ENCODE assay signal across 23 cellular contexts in genomic region chr3:159488657-159489056, GRCh38.
A peak's percentile ranks its signal among the peaks of the same experiment; 100 is the strongest.
DNase-seq lines count a peak whose midpoint lies in the region; ATAC-seq and TF ChIP-seq lines count a peak whose summit lies in the region.
"Had no signal": no experiment of that assay in that cellular context is flagged by ENCODE, and none has a peak within 500 bp of the region (broad histone marks: within the 10 kb centered on the region; RNA-seq: fewer than 3 reads in every experiment).

No MANE protein-coding gene starts in this region.

- H3K4ac ChIP-seq in H9 (ENCODE audit: low read depth, low read length) = no peak overlapping the region

- H2BK20ac ChIP-seq in H9 (ENCODE audit: low read depth, low read length, poor library complexity, severe bottlenecking) = no peak overlapping the region

- H2AK5ac ChIP-seq in H9 (ENCODE audit: insufficient read length, low read length) = no peak overlapping the region

- H2BK120ac ChIP-seq in H9 (ENCODE audit: low read depth, low read length, poor library complexity, severe bottlenecking) = no peak overlapping the region

- no peak overlapping the region for H3K14ac ChIP-seq in H9 (ENCODE audit: insufficient read depth, low read length)

- H2BK5ac ChIP-seq in H9 (ENCODE audit: insufficient read length, low read length) = no peak overlapping the region

- H3K36me3 Mint-ChIP-seq in H9 (ENCODE audit: insufficient read depth in 1 of 3, low read depth in 3 of 3) (peaks cover 5 to 12% (median 8%) of the 10 kb centered on the region in 3 experiments; a peak in 6 of 7 replicates), GM23338 (ENCODE audit: low read depth) (peaks cover 17% of the 10 kb centered on the region)
- no peaks in the 10 kb centered on the region for H3K36me3 Mint-ChIP-seq in activated CD4-positive, alpha-beta T cell treated with anti-CD3 and anti-CD28 coated beads, Interleukin-2, amount 10 ng/mL, durations not matched to agents 24 days and 14 days (ENCODE audit: low read depth)
- H3K36me3 Mint-ChIP-seq: CD14-positive monocyte; CD8-positive, alpha-beta memory T cell had no signal

- H4K20me1 ChIP-seq in H9 (ENCODE audit: control insufficient read depth, insufficient read depth, insufficient read length) = no peaks in the 10 kb centered on the region
- no peaks in the 10 kb centered on the region for H4K20me1 ChIP-seq in GM23338 (replicated peaks; ENCODE audit: insufficient read depth)
- H4K20me1 ChIP-seq: BLaER1 treated with 17β-estradiol and CSF1 and Interleukin-3, amounts not matched to agents 10 nM and 100 nM had no signal

- H3K56ac ChIP-seq in H9 (ENCODE audit: insufficient read length, low read depth, low read length) = no peak overlapping the region

- H3K23me2 ChIP-seq in H9 (ENCODE audit: insufficient read length, low read depth, low read length, poor library complexity, severe bottlenecking) = no peaks in the 10 kb centered on the region

- no peak for TF ChIP-seq CTCF in H9 (conservative IDR thresholded peaks at IDR 0.05)
- no peak for TF ChIP-seq CTCF in GM23338 (conservative IDR thresholded peaks at IDR 0.05; ENCODE audit: low read depth in 2 of 2)

- H2BK12ac ChIP-seq in H9 (ENCODE audit: insufficient read length, low read depth, low read length) = no peak overlapping the region

- H3K4me2 ChIP-seq in H9 (ENCODE audit: insufficient read depth, insufficient read length, low read length) (no peak overlapping the region), GM23338 (no peak overlapping the region)
- H3K4me2 ChIP-seq: A549; BLaER1 treated with 17β-estradiol and CSF1 and Interleukin-3, amounts not matched to agents 10 nM and 100 nM had no signal

- no peaks in the 10 kb centered on the region for H3K79me2 ChIP-seq in H9 (ENCODE audit: insufficient read depth, low read length)
- H3K79me2 ChIP-seq in GM23338 (replicated peaks; ENCODE audit: insufficient read depth) = no peaks in the 10 kb centered on the region

- ATAC-seq in SK-N-SH treated with all-trans-retinoic acid at 6 μM for 48 hours (no peak), GM23338 (no peak)
- ATAC-seq: A549 had no signal

- H3K27me3 ChIP-seq in H9 (ENCODE audit: insufficient read depth, low read length) (no peaks in the 10 kb centered on the region), GM23338 (ENCODE audit: insufficient read depth) (no peaks in the 10 kb centered on the region)
- H3K27me3 ChIP-seq: BE2C; BLaER1 treated with 17β-estradiol and CSF1 and Interleukin-3, amounts not matched to agents 10 nM and 100 nM had no signal

- H3K36me3 ChIP-seq in GM23338 (ENCODE audit: insufficient read depth) = no peaks in the 10 kb centered on the region; the same call in 1 of the 2 replicates
- H3K36me3 ChIP-seq: BE2C; BLaER1 treated with 17β-estradiol and CSF1 and Interleukin-3, amounts not matched to agents 10 nM and 100 nM; HAP-1 had no signal

- H3K9ac ChIP-seq in H9 (ENCODE audit: extremely low read depth, insufficient read length, low read length) = no peak overlapping the region
- H3K9ac ChIP-seq: BLaER1 treated with 17β-estradiol and CSF1 and Interleukin-3, amounts not matched to agents 10 nM and 100 nM; GM23248 had no signal

- H3K9me3 Mint-ChIP-seq in H9 = peaks cover 9 to 13% of the 10 kb centered on the region in 2 experiments
- no peaks in the 10 kb centered on the region for H3K9me3 Mint-ChIP-seq in activated CD4-positive, alpha-beta T cell treated with anti-CD3 and anti-CD28 coated beads, Interleukin-2, amount 10 ng/mL, durations not matched to agents 24 days and 14 days
- peaks cover 19% of the 10 kb centered on the region for H3K9me3 Mint-ChIP-seq in GM23338

- no peaks in the 10 kb centered on the region for H3K27me3 Mint-ChIP-seq in H9 (ENCODE audit: low read depth)
- H3K27me3 Mint-ChIP-seq in activated CD4-positive, alpha-beta T cell treated with anti-CD3 and anti-CD28 coated beads, Interleukin-2, amount 10 ng/mL, durations not matched to agents 24 days and 14 days = no peaks in the 10 kb centered on the region
- no peaks in the 10 kb centered on the region for H3K27me3 Mint-ChIP-seq in GM23338 (ENCODE audit: insufficient read depth, low read depth, poor library complexity)
- H3K27me3 Mint-ChIP-seq: CD4-positive, alpha-beta T cell had no signal

- H2BK15ac ChIP-seq in H9 (ENCODE audit: low read depth, low read length) = peak overlapping the region; percentile 24; the same call in 1 of the 2 replicates

- peaks cover 2 to 3% of the 10 kb centered on the region in 2 experiments; a peak in 1 of 4 replicates for H3K4me1 Mint-ChIP-seq in H9
- no peaks in the 10 kb centered on the region for H3K4me1 Mint-ChIP-seq in activated CD4-positive, alpha-beta T cell treated with anti-CD3 and anti-CD28 coated beads, Interleukin-2, amount 10 ng/mL, durations not matched to agents 24 days and 14 days
- H3K4me1 Mint-ChIP-seq in GM23338 = peaks cover 3% of the 10 kb centered on the region; the same call in 2 of the 3 replicates
- H3K4me1 Mint-ChIP-seq: CD14-positive monocyte; CD8-positive, alpha-beta memory T cell had no signal

- no CpG with 5 or more reads among the region's 3 CpGs for WGBS in H9 (ENCODE audit: extremely low coverage, insufficient read length, low lambda C conversion rate)

- no peaks in the 10 kb centered on the region for H3K4me1 ChIP-seq in H9 (ENCODE audit: insufficient read depth, low read length)
- H3K4me1 ChIP-seq in GM23338 (ENCODE audit: insufficient read depth) = peaks cover 4% of the 10 kb centered on the region; the same call in 1 of the 2 replicates
- H3K4me1 ChIP-seq: A549; BE2C; BLaER1 treated with 17β-estradiol and CSF1 and Interleukin-3, amounts not matched to agents 10 nM and 100 nM; HAP-1 had no signal

- DNase-seq in DMS 273 (lab: John Stamatoyannopoulos, UW; ENCODE audit: unreplicated experiment) (peak; percentile 86), H9 (no peak), NCI-H82 (lab: John Stamatoyannopoulos, UW) (peak; percentile 85), COR-L47 (lab: John Stamatoyannopoulos, UW) (no peak), GM23338 (ENCODE audit: low spot score) (no peak), GM03348 (ENCODE audit: low spot score) (no peak)
- no peak for DNase-seq in activated CD4-positive, alpha-beta T cell treated with anti-CD3 and anti-CD28 coated beads, Interleukin-2, amount 10 ng/mL, durations not matched to agents 24 days and 14 days
- DNase-seq: 8988T; ACHN; AML-193; BE2C; Calu3; CD4-positive, alpha-beta T cell; CD8-positive, alpha-beta memory T cell; DMS79; EL; GDM1; GM23248 had no signal

- no peak overlapping the region for H3K27ac ChIP-seq in H9 (ENCODE audit: insufficient read length, low read depth, low read length)
- H3K27ac ChIP-seq in GM23338 (ENCODE audit: low read depth) = no peak overlapping the region
- H3K27ac ChIP-seq: A549; BLaER1 treated with 17β-estradiol and CSF1 and Interleukin-3, amounts not matched to agents 10 nM and 100 nM; GM23248 had no signal

- H4K91ac ChIP-seq in H9 (ENCODE audit: insufficient read length, low read depth, low read length) = no peak overlapping the region

- intact Hi-C loops in activated CD4-positive, alpha-beta T cell treated with anti-CD3 and anti-CD28 coated beads, Interleukin-2, amount 10 ng/mL, durations not matched to agents 24 days and 14 days (cut with micrococcal nuclease) = no loop called here

- no peaks in the 10 kb centered on the region for H3K9me3 ChIP-seq in H9 (ENCODE audit: control insufficient read depth, low read depth, low read length)
- H3K9me3 ChIP-seq: BE2C, HAP-1 had no signal

- no peaks in the 10 kb centered on the region for H3K79me1 ChIP-seq in H9 (ENCODE audit: insufficient read depth, low read depth, low read length, poor library complexity, severe bottlenecking)

- no peaks in the 10 kb centered on the region for H3F3A ChIP-seq in GM23338 (replicated peaks; ENCODE audit: low read depth)

- H2AFZ ChIP-seq in H9 (ENCODE audit: low read length) (no peak overlapping the region), GM23338 (no peak overlapping the region)
- H2AFZ ChIP-seq: GM23248 had no signal

- no peak overlapping the region for H4K8ac ChIP-seq in H9 (replicated peaks; ENCODE audit: insufficient read length, low read depth, low read length)

- H3K4me3 ChIP-seq in GM23338 = no peak overlapping the region
- H3K4me3 ChIP-seq: A549; BLaER1 treated with 17β-estradiol and CSF1 and Interleukin-3, amounts not matched to agents 10 nM and 100 nM; GM23248; HAP-1 had no signal

- H3K4me3 Mint-ChIP-seq in H9 (no peak overlapping the region), GM23338 (no peak overlapping the region)
- H3K4me3 Mint-ChIP-seq in activated CD4-positive, alpha-beta T cell treated with anti-CD3 and anti-CD28 coated beads, Interleukin-2, amount 10 ng/mL, durations not matched to agents 24 days and 14 days = no peak overlapping the region
- H3K4me3 Mint-ChIP-seq: CD14-positive monocyte; CD4-positive, alpha-beta T cell; CD8-positive, alpha-beta memory T cell had no signal

- H3K23ac ChIP-seq in H9 (ENCODE audit: insufficient read length, low read depth, low read length) = no peak overlapping the region

- H3T11ph ChIP-seq in H9 (ENCODE audit: low read length) = no peak overlapping the region

- no peaks in the 10 kb centered on the region; the same call in 1 of the 2 replicates for H3K9me2 ChIP-seq in GM23338 (ENCODE audit: insufficient read depth)

- no peak overlapping the region for H4K5ac ChIP-seq in H9 (ENCODE audit: insufficient read length, low read depth, low read length)

- H3K18ac ChIP-seq in H9 (ENCODE audit: insufficient read length, low read depth, low read length) = no peak overlapping the region

- H3K27ac Mint-ChIP-seq in H9 = no peak overlapping the region
- H3K27ac Mint-ChIP-seq in activated CD4-positive, alpha-beta T cell treated with anti-CD3 and anti-CD28 coated beads, Interleukin-2, amount 10 ng/mL, durations not matched to agents 24 days and 14 days = no peak overlapping the region
- no peak overlapping the region for H3K27ac Mint-ChIP-seq in GM23338
- H3K27ac Mint-ChIP-seq: CD14-positive monocyte; CD4-positive, alpha-beta T cell; CD8-positive, alpha-beta memory T cell had no signal

TF ChIP-seq in SK-N-SH treated with all-trans-retinoic acid at 6 μM for 48 hours, 23 proteins besides CTCF, POLR2A, EP300 and RAD21 (continues in another document):
- peak; percentile 81 for TF ChIP-seq ISL1 (CRISPR knock-in tag; IDR thresholded peaks at IDR 0.05)

TF ChIP-seq in GM23338, 12 proteins besides CTCF, POLR2A, EP300 and RAD21 (continues in another document):
- no peak for TF ChIP-seq JUNB (IDR thresholded peaks at IDR 0.05; ENCODE audit: unreplicated experiment)

Comparison
In these comparisons a context has a peak if more than half of its experiments do, and no peak if none do; other contexts are left out.
1. DNase-seq: peak in DMS 273 (single experiment) and NCI-H82 (single experiment); none in H9 (single experiment), COR-L47 (single experiment), activated CD4-positive, alpha-beta T cell treated with anti-CD3 and anti-CD28 coated beads, Interleukin-2, amount 10 ng/mL, durations not matched to agents 24 days and 14 days (single experiment), GM23338 (single experiment) and GM03348 (single experiment).